In the genomic region with DNA sequence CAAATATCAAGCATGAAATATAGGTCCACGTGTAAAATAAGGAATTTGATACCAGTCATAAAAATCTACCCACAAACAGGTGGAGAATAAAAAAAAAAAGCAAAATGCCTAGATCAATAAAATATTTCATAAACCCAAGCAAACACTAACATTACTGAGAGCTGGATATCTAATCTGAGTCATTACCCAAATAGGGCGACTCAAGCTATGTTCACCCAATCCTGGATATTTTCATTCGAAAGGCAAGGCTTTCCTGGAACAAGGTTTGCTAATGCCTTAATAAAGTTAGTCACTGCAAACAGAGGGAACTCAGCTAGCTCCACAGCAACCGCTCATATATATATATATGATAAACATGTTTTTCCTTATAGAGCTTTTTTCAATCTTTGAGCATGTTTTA, we compare ENCODE assay signal across 12 cellular contexts. TPM values are rescaled to one million over a fixed set of nuclear protein-coding genes. Genes with fewer than 3 reads are reported as not detected.
A peak's percentile ranks its signal among the peaks of the same experiment; 100 is the strongest.
DNase-seq lines count a peak whose midpoint lies in the region; ATAC-seq and TF ChIP-seq lines count a peak whose summit lies in the region.
"Had no signal": no experiment of that assay in that cellular context is flagged by ENCODE, and none has a peak within 500 bp of the region (broad histone marks: within the 10 kb centered on the region; RNA-seq: fewer than 3 reads in every experiment).

No MANE protein-coding gene starts in this region.

- peaks cover 33% of the 10 kb centered on the region for H3K4me1 ChIP-seq in PC-9 (replicated peaks; ENCODE audit: insufficient read depth)
- no peaks in the 10 kb centered on the region for H3K4me1 ChIP-seq in adrenal gland (replicated peaks in 1 of 2)

- H3K9me3 ChIP-seq in PC-9 (ENCODE audit: insufficient read depth, low read depth) = 0 out of 2 replicates have a peak, but pooled peaks cover 3% of the 10 kb centered on the region
- H3K9me3 ChIP-seq in adrenal gland (replicated peaks in 1 of 3) = no peaks in the 10 kb centered on the region

- H3K4me3 ChIP-seq in PC-9 (no peak overlapping the region), adrenal gland (no peak overlapping the region)

- H3K36me3 ChIP-seq in PC-9 (ENCODE audit: low read depth) (no peaks in the 10 kb centered on the region), adrenal gland (replicated peaks in 1 of 2) (no peaks in the 10 kb centered on the region)

- no peak for TF ChIP-seq POLR2A in adrenal gland (IDR thresholded peaks at IDR 0.05)

- CTCF ChIA-PET in PC-9 (lab: Charles Lee) = interaction anchor here (0.6 kb wide), 2 partner anchors 644 to 748 kb away, joined by 3 to 9 read pairs; no protein-coding TSS in a partner anchor

- peak overlapping the region; percentile 30 for H3K4me2 ChIP-seq in PC-9

- WGBS in adrenal gland, 4 donors = 70 to 81% (median 72%) methylated on average over 4 of the region's 4 CpGs

- DNase-seq in DMS 273 (lab: John Stamatoyannopoulos, UW; ENCODE audit: unreplicated experiment) (peak; percentile 15), DMS 273 treated with DMSO at 0.1 percent for 48 hours (lab: John Stamatoyannopoulos, UW) (no peak), PC-9 (peak in 1 of 2 experiments; percentile 97), renal cortical epithelial cell (ENCODE audit: low read depth) (peak; percentile 40), adrenal gland (no peak)
- DNase-seq: activated CD4-positive, alpha-beta T cell treated with anti-CD3 and anti-CD28 coated beads for 48 hours; NCI-H2029 treated with DMSO at 0.1 percent for 48 hours; trophoblast cell had no signal

- no peaks in the 10 kb centered on the region for H3K79me2 ChIP-seq in PC-9 (ENCODE audit: low read depth)

- BruUV-seq in PC-9 (replicated peaks; lab: Mats Ljungman, UMichigan) = no TSS peak

- peaks cover 18% of the 10 kb centered on the region for H3F3A ChIP-seq in PC-9 (ENCODE audit: insufficient read depth, low read depth)

- no peaks in the 10 kb centered on the region for H3K27me3 ChIP-seq in PC-9 (ENCODE audit: insufficient read depth, low read depth)
- H3K27me3 ChIP-seq in adrenal gland = no peaks in the 10 kb centered on the region

- H3K27ac ChIP-seq in PC-9 (peak overlapping the region; percentile 30), adrenal gland (no peak overlapping the region)
- H3K27ac ChIP-seq: 22Rv1 had no signal

- H4K20me1 ChIP-seq in PC-9 (ENCODE audit: insufficient read depth) = no peaks in the 10 kb centered on the region

- ATAC-seq in esophagus mucosa (peak; percentile 33), GM21381 (IDR thresholded peaks at IDR 0.05; ENCODE audit: unreplicated experiment) (no peak), HG03432 (IDR thresholded peaks at IDR 0.05; ENCODE audit: unreplicated experiment) (no peak)

- intact Hi-C loops in PC-9 (cut with micrococcal nuclease; ENCODE audit: unreplicated experiment) = no loop called here
- intact Hi-C loops in adrenal gland (cut with DNase I) = no loop called here

- H3K9me2 ChIP-seq in PC-9 (ENCODE audit: insufficient read depth) = no peaks in the 10 kb centered on the region

- H2AFZ ChIP-seq in PC-9 = no peak overlapping the region

- POLR2A ChIA-PET in PC-9 (lab: Charles Lee; ENCODE audit: unreplicated experiment) = interaction anchor here (0.6 kb wide), 1 partner anchor 27 kb away, joined by 8 read pairs; no protein-coding TSS in a partner anchor

- TF ChIP-seq CTCF in PC-9 (conservative IDR thresholded peaks at IDR 0.05) (no peak), adrenal gland (IDR thresholded peaks at IDR 0.05) (no peak)

RNA-seq across cellular contexts. Expression of a gene that starts 33.5 kb away (rescaled TPM):
- total RNA-seq in PC-9 (2021) (66.5 and 87.0 TPM in 2 replicates), esophagus mucosa (57.5 TPM), renal cortical epithelial cell (252 and 253 TPM in 2 replicates), adrenal gland (100 to 1,000 TPM; 100 to 144 (median 113) TPM)
- polyA plus RNA-seq in adrenal gland = 100 to 1,000 TPM in 1 of 3 donors, 10 to 100 TPM in 2; 22.7 to 146 (median 29.9) TPM

Comparison
In these comparisons a context has a peak if more than half of its experiments do, and no peak if none do; other contexts are left out.
1. DNase-seq: peak in DMS 273 (single experiment) and renal cortical epithelial cell (single experiment); none in DMS 273 treated with DMSO at 0.1 percent for 48 hours (single experiment) and adrenal gland (0 of 7).